In genomic region chr15:99604865-99605264, GRCh38 we compare ENCODE assay signal across 20 cellular contexts. TPM values are rescaled to one million over a fixed set of nuclear protein-coding genes. Genes with fewer than 3 reads are reported as not detected.
DNase-seq lines count a peak whose midpoint lies in the region; ATAC-seq and TF ChIP-seq lines count a peak whose summit lies in the region.
"Had no signal": no experiment of that assay in that cellular context is flagged by ENCODE, and none has a peak within 500 bp of the region (broad histone marks: within the 10 kb centered on the region; RNA-seq: fewer than 3 reads in every experiment).

No MANE protein-coding gene starts in this region.

- H3K36me3 ChIP-seq in psoas muscle (ENCODE audit: insufficient read depth in 1 of 2, low read depth in 1 of 2), result peaks cover 4% of the 10 kb centered on the region in 2 donors
- H3K36me3 ChIP-seq: adrenal gland had no signal

- H3K27me3 ChIP-seq in psoas muscle (ENCODE audit: insufficient read depth in 3 of 3, low read length in 2 of 3), result no peaks in the 10 kb centered on the region
- H3K27me3 ChIP-seq: adrenal gland had no signal

- DNase-seq in NCI-H2171 treated with DMSO at 0.1 percent for 48 hours (lab: John Stamatoyannopoulos, UW), result peak; percentile 63
- DNase-seq in NCI-H2171 (lab: John Stamatoyannopoulos, UW), result no peak
- DNase-seq in NAMALWA (ENCODE audit: low spot score), result peak; percentile 48
- DNase-seq in epithelial cell of esophagus (ENCODE audit: low read depth), result peak; percentile 31
- DNase-seq in psoas muscle, result no peak
- no peak for DNase-seq in activated CD4-positive, alpha-beta T cell treated with anti-CD3 and anti-CD28 coated beads for 1 hour
- no peak for DNase-seq in NCI-H187 (lab: John Stamatoyannopoulos, UW)
- no peak for DNase-seq in epidermal melanocyte (ENCODE audit: insufficient read length, low spot score)
- DNase-seq: 8988T; activated CD4-positive, alpha-beta T cell treated with anti-CD3 and anti-CD28 coated beads for 4 hours; activated CD8-positive, alpha-beta memory T cell treated with anti-CD3 and anti-CD28 coated beads, Interleukin-2, amount 10 ng/mL, durations not matched to agents 7 days and 5 days; adrenal gland; erythroblast; NCI-H2029 treated with DMSO at 0.1 percent for 48 hours; NK-92 treated with Interleukin-12 subunit alpha and Interleukin-12 subunit beta, amount 100 ng/mL, for 24 hours; RPMI8226 had no signal

- no peak overlapping the region for H3K27ac ChIP-seq in psoas muscle
- H3K27ac ChIP-seq: adrenal gland, HL-60 had no signal

- no peak overlapping the region for H3K4me3 ChIP-seq in epithelial cell of esophagus (ENCODE audit: low read length)
- H3K4me3 ChIP-seq in psoas muscle, result no peak overlapping the region
- H3K4me3 ChIP-seq: adrenal gland had no signal

- ATAC-seq in psoas muscle, result peak in 3 of 4 donors; percentile 55 to 74 (median 69)
- ATAC-seq: activated CD8-positive, alpha-beta memory T cell treated with anti-CD3 and anti-CD28 coated beads, Interleukin-2, amount 10 ng/mL, durations not matched to agents 7 days and 5 days; activated T-helper 17 cell treated with anti-CD3 and anti-CD28 coated beads, Interleukin-2, amount 50 U/mL, for 72 hours; sciatic nerve; stimulated activated effector memory CD8-positive, alpha-beta T cell treated with anti-CD3 and anti-CD28 coated beads, Interleukin-12 subunit alpha, Interleukin-12 subunit beta, amount 100 ng/mL, for 72 hours had no signal

- WGBS in psoas muscle, 3 donors, result 61 to 83% (median 77%) methylated on average over 6 of the region's 6 CpGs

- H3K4me1 ChIP-seq in psoas muscle, result peaks cover 40% of the 10 kb centered on the region

- H3K9me3 ChIP-seq in psoas muscle, result no peaks in the 10 kb centered on the region
- H3K9me3 ChIP-seq: adrenal gland had no signal

- no peak for TF ChIP-seq CTCF in epithelial cell of esophagus (IDR thresholded peaks at IDR 0.05; ENCODE audit: insufficient read depth, low read depth, low read length, missing control alignments)
- no peak for TF ChIP-seq CTCF in psoas muscle (IDR thresholded peaks at IDR 0.05)

- intact Hi-C loops in psoas muscle (cut with DNase I), result no loop called here

RNA-seq across cellular contexts. Expression of gene MEF2A, which starts 39.1 kb away (rescaled TPM):
- 10 to 100 TPM; 63.9 to 92.6 (median 70.3) TPM for total RNA-seq in psoas muscle
- 10 to 100 TPM; 17.1 to 52.6 (median 21.0) TPM for polyA plus RNA-seq in psoas muscle

Comparison
In these comparisons a context has a peak if more than half of its experiments do, and no peak if none do; other contexts are left out.
1. DNase-seq: peak in NCI-H2171 treated with DMSO at 0.1 percent for 48 hours (single experiment), NAMALWA (single experiment) and epithelial cell of esophagus (single experiment); none in NCI-H2171 (single experiment), psoas muscle (0 of 2), activated CD4-positive, alpha-beta T cell treated with anti-CD3 and anti-CD28 coated beads for 1 hour (single experiment), NCI-H187 (0 of 2) and epidermal melanocyte (single experiment).